Comparison of ENCODE assay signal across 8 cellular contexts in genomic region chr1:16215882-16216753, GRCh38. TPM values are rescaled to one million over a fixed set of nuclear protein-coding genes. Genes with fewer than 3 reads are reported as not detected.
DNase-seq lines count a peak whose midpoint lies in the region; ATAC-seq lines count a peak whose summit lies in the region.

No MANE protein-coding gene starts in this region.

- ATAC-seq in left colon (peak; percentile 72), GM18873 (IDR thresholded peaks at IDR 0.05; ENCODE audit: low FRiP score, unreplicated experiment) (no peak)

- intact Hi-C loops in left colon (cut with DNase I, micrococcal nuclease) = no loop called here

- DNase-seq in GM19238 (ENCODE audit: insufficient read length, low spot score) = peak; percentile 61
- DNase-seq in NCI-H187 treated with DMSO at 0.1 percent for 48 hours (lab: John Stamatoyannopoulos, UW) = peak; percentile 38
- peak; percentile 78 for DNase-seq in activated CD4-positive, alpha-beta T cell treated with anti-CD3 and anti-CD28 coated beads for 48 hours
- peak; percentile 85 to 94 for DNase-seq in dermis microvascular lymphatic vessel endothelial cell (ENCODE audit: low read depth in 2 of 2)
- peak; percentile 97 to 98 for DNase-seq in left colon
- peak; percentile 42 to 59 (median 55) for DNase-seq in stimulated activated CD4-positive, alpha-beta T cell treated with anti-CD3 and anti-CD28 coated beads, Interleukin-12 subunit alpha, Interleukin-12 subunit beta, amount 100 ng/mL, for 48 hours (ENCODE audit: low read depth in 2 of 3, low spot score in 1 of 3)
- no peak for DNase-seq in NCI-H1694 treated with DMSO at 0.1 percent for 48 hours (lab: John Stamatoyannopoulos, UW)

RNA-seq across cellular contexts. Expression of gene ARHGEF19, which starts 3.7 kb away (rescaled TPM):
- total RNA-seq in dermis microvascular lymphatic vessel endothelial cell = 4.0 and 4.4 TPM in 2 replicates
- total RNA-seq in left colon = 10 to 100 TPM in 1 of 2 donors, 1 to 10 TPM in 1; 8.0 to 10.6 TPM

RNA-seq across cellular contexts. Expression of gene CPLANE2, which starts 20.9 kb away (rescaled TPM):
- total RNA-seq in dermis microvascular lymphatic vessel endothelial cell (6.7 and 7.7 TPM in 2 replicates), left colon (1 to 10 TPM; 5.9 to 7.6 TPM)
